Comparison of ENCODE assay signal across 1 cellular context in genomic region chr11:88178211-88178610, GRCh38.
TF ChIP-seq lines count a peak whose summit lies in the region.

No MANE protein-coding gene starts in this region.

TF ChIP-seq in GM23338, 12 proteins besides CTCF, POLR2A, EP300 and RAD21 (continued from another document):
- no peak for TF ChIP-seq ZNF462 (CRISPR knock-in tag; IDR thresholded peaks at IDR 0.05)
- TF ChIP-seq NANOG (IDR thresholded peaks at IDR 0.05; ENCODE audit: borderline replicate concordance): no peak
- TF ChIP-seq ETS1 (IDR thresholded peaks at IDR 0.05): no peak
- no peak for TF ChIP-seq POLR2AphosphoS5 (IDR thresholded peaks at IDR 0.05; ENCODE audit: low read depth)
- no peak for TF ChIP-seq ZNF331 (CRISPR knock-in tag; IDR thresholded peaks at IDR 0.05; ENCODE audit: low read depth)
- no peak for TF ChIP-seq JUNB (IDR thresholded peaks at IDR 0.05; ENCODE audit: unreplicated experiment)
